Comparison of ENCODE assay signal across 9 cellular contexts in genomic region chr22:47463220-47463619, GRCh38.
"Had no signal": no experiment of that assay in that cellular context is flagged by ENCODE, and none has a peak within 500 bp of the region (broad histone marks: within the 10 kb centered on the region; RNA-seq: fewer than 3 reads in every experiment).

No MANE protein-coding gene starts in this region.

- DNase-seq: GM23248, GOT3, H7, H9, HCEC 1CT, HFFc6 had no signal

- H3K4me3 ChIP-seq: GM23248, GM23338, HAP-1 had no signal

- H3K4me1 Mint-ChIP-seq: GM23338, H9 had no signal

- H3K36me3 ChIP-seq: HAP-1 had no signal

- H3K4me1 ChIP-seq: HAP-1 had no signal

- H3K27ac ChIP-seq: GM23248 had no signal

- ATAC-seq: GM23338, HCT116 had no signal

- H3K4me3 Mint-ChIP-seq: GM23338, H9, HFFc6 had no signal

- H3K9me3 ChIP-seq: HAP-1 had no signal

- H3K27ac Mint-ChIP-seq: GM23338, H9, HFFc6 had no signal
